12 cellular contexts compared by ENCODE assay signal in genomic region chr19:47741544-47742125, GRCh38. TPM values are rescaled to one million over a fixed set of nuclear protein-coding genes. Genes with fewer than 3 reads are reported as not detected.
A peak's percentile ranks its signal among the peaks of the same experiment; 100 is the strongest.
DNase-seq lines count a peak whose midpoint lies in the region; ATAC-seq and TF ChIP-seq lines count a peak whose summit lies in the region.
"Had no signal": no experiment of that assay in that cellular context is flagged by ENCODE, and none has a peak within 500 bp of the region (broad histone marks: within the 10 kb centered on the region; RNA-seq: fewer than 3 reads in every experiment).

No MANE protein-coding gene starts in this region.

- dilution Hi-C loops in mammary epithelial cell (cut with HindIII; ENCODE audit: low sequenced_read_pairs) = no loop called here

- no peak overlapping the region for H3K27ac ChIP-seq in mammary epithelial cell (ENCODE audit: insufficient read depth, low read depth, low read length)
- peak overlapping the region in 3 of 4 donors; percentile 99 for H3K27ac ChIP-seq in body of pancreas
- no peak overlapping the region for H3K27ac ChIP-seq in mesenchymal stem cell (ENCODE audit: low read length, poor library complexity, severe bottlenecking)
- H3K27ac ChIP-seq in tibial artery = peak overlapping the region; percentile 94 to 98

- H3K4me1 Mint-ChIP-seq in MCF 10A (ENCODE audit: insufficient read depth, unreplicated experiment) = no peaks in the 10 kb centered on the region

- H3K4me2 ChIP-seq in mammary epithelial cell (ENCODE audit: insufficient read depth, low read depth, low read length) = no peak overlapping the region
- no peak overlapping the region for H3K4me2 ChIP-seq in mesenchymal stem cell (ENCODE audit: low read length, poor library complexity, severe bottlenecking)

- no peak for TF ChIP-seq CTCF in MCF 10A (IDR thresholded peaks at IDR 0.05; ENCODE audit: unreplicated experiment)
- TF ChIP-seq CTCF in mammary epithelial cell (conservative IDR thresholded peaks at IDR 0.05 in 1 of 2, IDR thresholded peaks at IDR 0.05 in 1 of 2; ENCODE audit: extremely low read depth in 1 of 2, insufficient read depth in 1 of 2, low read depth in 1 of 2, low read length in 2 of 2) = no peak
- no peak for TF ChIP-seq CTCF in body of pancreas (IDR thresholded peaks at IDR 0.05)
- TF ChIP-seq CTCF in tibial artery (IDR thresholded peaks at IDR 0.05) = no peak

- H2AFZ ChIP-seq in mammary epithelial cell (ENCODE audit: low read depth, low read length) (no peak overlapping the region), mesenchymal stem cell (ENCODE audit: low read depth, low read length) (no peak overlapping the region)

- no peak overlapping the region for H3K23ac ChIP-seq in mesenchymal stem cell (ENCODE audit: low read length in 2 of 2)

- H3K79me1 ChIP-seq in mesenchymal stem cell (replicated peaks; ENCODE audit: low read length, poor library complexity, severe bottlenecking) = peaks cover 17% of the 10 kb centered on the region

- H4K8ac ChIP-seq in mesenchymal stem cell (ENCODE audit: low read length) = no peak overlapping the region

- in situ Hi-C loops in mammary epithelial cell (cut with MboI; ENCODE audit: low sequenced_read_pairs in 2 of 2) = no loop called here

- H4K20me1 ChIP-seq in mammary epithelial cell (ENCODE audit: insufficient read depth, low read length) = no peaks in the 10 kb centered on the region

- H2BK15ac ChIP-seq in mesenchymal stem cell (ENCODE audit: low read depth, poor library complexity, severe bottlenecking) = no peak overlapping the region

- H3K27me3 ChIP-seq in mammary epithelial cell (ENCODE audit: insufficient read depth, low read length) (no peaks in the 10 kb centered on the region), body of pancreas (no peaks in the 10 kb centered on the region), mesenchymal stem cell (ENCODE audit: control insufficient read depth in 1 of 2, insufficient read depth in 1 of 2, low read length in 2 of 2) (no peaks in the 10 kb centered on the region), tibial artery (no peaks in the 10 kb centered on the region)

- no peaks in the 10 kb centered on the region for H3K9me3 Mint-ChIP-seq in MCF 10A (ENCODE audit: unreplicated experiment)

- H3K9ac ChIP-seq in mammary epithelial cell (ENCODE audit: insufficient read depth, low read length) = no peak overlapping the region
- H3K9ac ChIP-seq in mesenchymal stem cell (ENCODE audit: low read length) = no peak overlapping the region

- H3K27ac Mint-ChIP-seq in MCF 10A (ENCODE audit: low read depth, unreplicated experiment) = peak overlapping the region; percentile 91

- H2BK120ac ChIP-seq in mesenchymal stem cell (ENCODE audit: low read depth, low read length) = no peak overlapping the region

- H3K18ac ChIP-seq in mesenchymal stem cell (ENCODE audit: low read depth in 1 of 2, low read length in 2 of 2) = peak overlapping the region in 1 of 2 experiments; percentile 50

- no peak overlapping the region for H3K4me3 Mint-ChIP-seq in MCF 10A (ENCODE audit: unreplicated experiment)

- H3K27me3 Mint-ChIP-seq in MCF 10A (ENCODE audit: insufficient read depth, unreplicated experiment) = no peaks in the 10 kb centered on the region

- H3K4me1 ChIP-seq in mammary epithelial cell (ENCODE audit: insufficient read depth, low read length) = peaks cover 19% of the 10 kb centered on the region
- peaks cover 33% of the 10 kb centered on the region for H3K4me1 ChIP-seq in body of pancreas
- H3K4me1 ChIP-seq in mesenchymal stem cell (ENCODE audit: control insufficient read depth, insufficient read depth, low read depth, low read length) = peaks cover 26% of the 10 kb centered on the region
- peaks cover 4 to 38% (median 26%) of the 10 kb centered on the region in 4 donors for H3K4me1 ChIP-seq in tibial artery

- H3K36me3 ChIP-seq in mammary epithelial cell (ENCODE audit: insufficient read depth, low read length) = peaks cover 13% of the 10 kb centered on the region
- H3K36me3 ChIP-seq in body of pancreas (replicated peaks in 1 of 2; ENCODE audit: insufficient read depth in 1 of 2, low read depth in 2 of 2) = peaks cover 0 to 2% of the 10 kb centered on the region in 2 donors
- H3K36me3 ChIP-seq in mesenchymal stem cell (ENCODE audit: control insufficient read depth in 1 of 2, insufficient read depth in 2 of 2, low read depth in 1 of 2, low read length in 2 of 2) = peaks cover 44 to 56% of the 10 kb centered on the region in 2 experiments
- H3K36me3 ChIP-seq in tibial artery = peaks cover 44 to 55% (median 47%) of the 10 kb centered on the region in 3 donors

- no TSS peak for BruUV-seq in MCF 10A (replicated peaks; lab: Mats Ljungman, UMichigan)
- no TSS peak for BruUV-seq in mammary epithelial cell (replicated peaks; lab: Mats Ljungman, UMichigan)

- intact Hi-C loops in MCF 10A (cut with micrococcal nuclease) = loop anchor here (2.0 kb wide), 1 partner anchor 13 kb away; no protein-coding TSS in a partner anchor
- intact Hi-C loops in mammary epithelial cell (cut with micrococcal nuclease) = no loop called here
- intact Hi-C loops in body of pancreas (cut with DNase I) = no loop called here
- intact Hi-C loops in tibial artery (cut with DNase I; ENCODE audit: low total_unique reads) = no loop called here

- H4K91ac ChIP-seq in mesenchymal stem cell (ENCODE audit: low read length) = no peak overlapping the region

- POLR2A ChIA-PET in MCF 10A (lab: Yijun Ruan, JAX) = interaction anchor here (1.9 to 9.5 kb wide), 4 partner anchors 15 to 28 kb away, joined by 12 to 259 read pairs (median 110); partner anchors contain the start of gene EHD2

- H3K79me2 ChIP-seq in mammary epithelial cell (ENCODE audit: insufficient read depth, low read length) = peaks cover 15% of the 10 kb centered on the region

- H2AK5ac ChIP-seq in mesenchymal stem cell (ENCODE audit: low read length, severe bottlenecking) = peak overlapping the region; percentile 74

- H3K4ac ChIP-seq in mesenchymal stem cell (ENCODE audit: low read depth in 1 of 2, low read length in 2 of 2) = no peak overlapping the region

- H3K4me3 ChIP-seq in mammary epithelial cell (replicated peaks in 1 of 3; ENCODE audit: insufficient read depth in 1 of 3, low read depth in 2 of 3, low read length in 3 of 3) = no peak overlapping the region
- no peak overlapping the region for H3K4me3 ChIP-seq in body of pancreas
- no peak overlapping the region for H3K4me3 ChIP-seq in mesenchymal stem cell (ENCODE audit: insufficient read depth in 1 of 2, low read depth in 1 of 2, low read length in 2 of 2)
- no peak overlapping the region for H3K4me3 ChIP-seq in tibial artery

- DNase-seq in MCF 10A (ENCODE audit: unreplicated experiment) (no peak), mammary epithelial cell (no peak), body of pancreas (no peak), mesenchymal stem cell (no peak), tibial artery (no peak), NCI-H2196 treated with DMSO at 0.1 percent for 48 hours (lab: John Stamatoyannopoulos, UW; ENCODE audit: unreplicated experiment) (no peak), cerebellar cortex (ENCODE audit: low spot score) (no peak)
- DNase-seq in stimulated activated naive CD4-positive, alpha-beta T cell (lab: John Stamatoyannopoulos, UW) = no peak
- DNase-seq: activated T-cell treated with anti-CD3 and anti-CD28 coated beads for 4 hours; kidney glomerular epithelial cell; NCI-H226; stimulated activated CD4-positive, alpha-beta T cell treated with anti-CD3 and anti-CD28 coated beads, Interleukin-4, amount 100 ng/mL, for 24 hours had no signal

- H3K14ac ChIP-seq in mesenchymal stem cell (ENCODE audit: low read length in 2 of 2) = no peak overlapping the region

- CTCF ChIA-PET in MCF 10A (lab: Yijun Ruan, JAX) = interaction anchor here (0.6 to 7.1 kb wide), 3 partner anchors 19 to 29 kb away, joined by 3 to 78 read pairs (median 7); partner anchors contain the start of gene EHD2
- CTCF ChIA-PET in mammary epithelial cell (lab: Charles Lee; ENCODE audit: low non-redundant PET) = no interaction called here

- 91% methylated on average over 11 of the region's 15 CpGs for WGBS in mammary epithelial cell (ENCODE audit: low coverage, missing lambda C conversion rate)
- 85 to 89% methylated on average over 14 to 15 of the region's 15 CpGs for WGBS in body of pancreas, 2 donors
- WGBS in mesenchymal stem cell = 92% methylated on average over 15 of the region's 15 CpGs

- H3K9me3 ChIP-seq in mammary epithelial cell (replicated peaks; ENCODE audit: insufficient read depth, low read length) (no peaks in the 10 kb centered on the region), body of pancreas (no peaks in the 10 kb centered on the region), mesenchymal stem cell (ENCODE audit: control insufficient read depth, low read length) (no peaks in the 10 kb centered on the region), tibial artery (no peaks in the 10 kb centered on the region)

- TF ChIP-seq POLR2A in body of pancreas (IDR thresholded peaks at IDR 0.05) = no peak

- peak overlapping the region in 1 of 2 experiments; percentile 3 for H2BK12ac ChIP-seq in mesenchymal stem cell (ENCODE audit: low read length in 2 of 2)

- no peak overlapping the region for H2BK5ac ChIP-seq in mesenchymal stem cell (ENCODE audit: low read depth, low read length, poor library complexity, severe bottlenecking)

- peaks cover 87% of the 10 kb centered on the region for H3K36me3 Mint-ChIP-seq in MCF 10A (ENCODE audit: insufficient read depth, unreplicated experiment)

- ATAC-seq in body of pancreas = no peak

RNA-seq across cellular contexts. Expression of gene NOP53, which starts 3.7 kb away (rescaled TPM):
- total RNA-seq in MCF 10A (2022) = 165 and 211 TPM in 2 replicates
- 100 to 1,000 TPM in 1 of 2 donors, 10 to 100 TPM in 1; 87.4 to 106 TPM for total RNA-seq in mammary epithelial cell
- polyA plus RNA-seq in mammary epithelial cell = 71.7 TPM
- 43.9 TPM for polyA minus RNA-seq in mammary epithelial cell
- total RNA-seq in body of pancreas = 100 to 1,000 TPM; 436 to 761 TPM
- 245 TPM for polyA plus RNA-seq in mesenchymal stem cell (2013, experiment 1 of 2)
- 251 TPM for polyA plus RNA-seq in mesenchymal stem cell (2013, experiment 2 of 2)

RNA-seq across cellular contexts. Expression of gene EHD2, which starts 28.4 kb away (rescaled TPM):
- total RNA-seq in MCF 10A (2022) = 88.8 and 104 TPM in 2 replicates
- total RNA-seq in mammary epithelial cell = 100 to 1,000 TPM; 111 to 178 TPM
- polyA plus RNA-seq in mammary epithelial cell = 43.8 TPM
- 178 TPM for polyA minus RNA-seq in mammary epithelial cell
- 10 to 100 TPM; 41.2 to 66.3 TPM for total RNA-seq in body of pancreas
- polyA plus RNA-seq in mesenchymal stem cell (2013, experiment 1 of 2) = 340 TPM
- polyA plus RNA-seq in mesenchymal stem cell (2013, experiment 2 of 2) = 325 TPM

RNA-seq across cellular contexts. Expression of gene SELENOW, which starts 36.9 kb away (rescaled TPM):
- total RNA-seq in MCF 10A (2022) (93.5 and 115 TPM in 2 replicates), mammary epithelial cell (100 to 1,000 TPM; 262 to 392 TPM), body of pancreas (100 to 1,000 TPM; 189 to 296 TPM)
- polyA plus RNA-seq in mammary epithelial cell = 365 TPM
- polyA minus RNA-seq in mammary epithelial cell = 376 TPM
- 370 TPM for polyA plus RNA-seq in mesenchymal stem cell (2013, experiment 1 of 2)
- 374 TPM for polyA plus RNA-seq in mesenchymal stem cell (2013, experiment 2 of 2)

Comparison
In these comparisons a context has a peak if more than half of its experiments do, and no peak if none do; other contexts are left out.
1. H3K27ac ChIP-seq: peak in body of pancreas (3 of 4) and tibial artery (2 of 2); none in mammary epithelial cell (single experiment) and mesenchymal stem cell (single experiment).